In the genomic region with DNA sequence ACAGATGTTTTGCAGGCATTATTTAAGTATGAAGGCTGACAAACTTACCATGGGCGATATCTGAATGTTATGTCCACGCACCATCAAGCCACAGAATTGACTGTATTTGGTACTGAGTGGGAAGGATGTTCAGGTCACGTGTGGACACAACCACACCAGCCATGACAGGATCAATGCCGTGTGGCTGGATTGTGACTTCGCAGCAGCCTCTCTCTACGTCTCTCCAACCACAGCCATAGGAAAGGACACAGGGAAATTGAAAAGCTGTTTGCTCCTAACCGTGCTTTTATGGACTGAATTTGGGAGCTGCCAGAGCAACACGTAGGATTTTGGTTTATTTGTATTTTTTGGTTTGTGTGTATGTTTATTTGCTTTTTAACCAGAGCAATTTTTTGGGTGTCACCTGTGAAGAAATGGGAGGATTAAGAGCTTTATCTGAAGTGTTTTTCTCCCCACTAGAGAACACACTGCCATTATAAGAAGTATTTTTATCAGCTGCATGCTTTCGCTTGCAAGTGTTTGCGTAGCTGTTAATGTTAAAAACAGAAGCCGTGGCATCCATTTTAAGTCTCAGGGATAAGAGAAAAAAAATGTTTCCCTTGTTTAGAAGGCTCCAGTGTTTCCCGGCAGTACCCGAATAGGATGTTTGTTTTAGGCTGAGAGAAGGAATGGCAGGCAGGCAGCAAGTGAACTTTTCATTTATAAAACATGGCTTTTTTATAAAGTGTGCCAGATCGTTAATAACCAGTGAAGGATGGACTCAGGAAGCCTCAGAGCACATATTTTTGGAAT, we compare ENCODE assay signal across 1 cellular context.
TF ChIP-seq lines count a peak whose summit lies in the region.

No MANE protein-coding gene starts in this region.

TF ChIP-seq in IMR-90, 13 proteins besides CTCF, POLR2A, EP300 and RAD21 (continued from another document):
- TF ChIP-seq, protein P1, sequence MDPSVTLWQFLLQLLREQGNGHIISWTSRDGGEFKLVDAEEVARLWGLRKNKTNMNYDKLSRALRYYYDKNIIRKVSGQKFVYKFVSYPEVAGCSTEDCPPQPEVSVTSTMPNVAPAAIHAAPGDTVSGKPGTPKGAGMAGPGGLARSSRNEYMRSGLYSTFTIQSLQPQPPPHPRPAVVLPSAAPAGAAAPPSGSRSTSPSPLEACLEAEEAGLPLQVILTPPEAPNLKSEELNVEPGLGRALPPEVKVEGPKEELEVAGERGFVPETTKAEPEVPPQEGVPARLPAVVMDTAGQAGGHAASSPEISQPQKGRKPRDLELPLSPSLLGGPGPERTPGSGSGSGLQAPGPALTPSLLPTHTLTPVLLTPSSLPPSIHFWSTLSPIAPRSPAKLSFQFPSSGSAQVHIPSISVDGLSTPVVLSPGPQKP (IDR thresholded peaks at IDR 0.05; ENCODE audit: borderline replicate concordance, low read depth, low read length), result no peak
- TF ChIP-seq, protein P2, sequence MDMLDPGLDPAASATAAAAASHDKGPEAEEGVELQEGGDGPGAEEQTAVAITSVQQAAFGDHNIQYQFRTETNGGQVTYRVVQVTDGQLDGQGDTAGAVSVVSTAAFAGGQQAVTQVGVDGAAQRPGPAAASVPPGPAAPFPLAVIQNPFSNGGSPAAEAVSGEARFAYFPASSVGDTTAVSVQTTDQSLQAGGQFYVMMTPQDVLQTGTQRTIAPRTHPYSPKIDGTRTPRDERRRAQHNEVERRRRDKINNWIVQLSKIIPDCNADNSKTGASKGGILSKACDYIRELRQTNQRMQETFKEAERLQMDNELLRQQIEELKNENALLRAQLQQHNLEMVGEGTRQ (IDR thresholded peaks at IDR 0.05; ENCODE audit: low read depth, low read length), result no peak
- TF ChIP-seq NFE2L2 (IDR thresholded peaks at IDR 0.05; ENCODE audit: low read depth, low read length), result no peak
